34 cellular contexts compared by ENCODE assay signal in genomic region chr5:83522431-83522830, GRCh38.
"Had no signal": no experiment of that assay in that cellular context is flagged by ENCODE, and none has a peak within 500 bp of the region (broad histone marks: within the 10 kb centered on the region; RNA-seq: fewer than 3 reads in every experiment).

No MANE protein-coding gene starts in this region.

- H3K27me3 ChIP-seq: esophagus squamous epithelium, heart right ventricle, ovary, right lobe of liver, suprapubic skin, transverse colon, upper lobe of right lung, uterus had no signal

- H3K4me3 Mint-ChIP-seq: immature natural killer cell; memory B cell; mesothelial cell of epicardium; naive B cell; nephron progenitor cell; stimulated activated naive CD8-positive, alpha-beta T cell treated with anti-CD3 and anti-CD28 coated beads, Interleukin-15, amount 100 ng/mL, for 72 hours had no signal

- H3K36me3 Mint-ChIP-seq: immature natural killer cell, memory B cell, naive B cell had no signal

- H3K27me3 Mint-ChIP-seq: memory B cell had no signal

- H3K36me3 ChIP-seq: esophagus squamous epithelium, ovary, right lobe of liver, transverse colon, upper lobe of right lung, uterus had no signal

- H3K27ac ChIP-seq: coronary artery, esophagus squamous epithelium, heart right ventricle, ovary, right lobe of liver, suprapubic skin, transverse colon, upper lobe of right lung, uterus had no signal

- H3K27ac Mint-ChIP-seq: immature natural killer cell, memory B cell, mesothelial cell of epicardium, naive B cell, nephron progenitor cell had no signal

- H3K4me1 ChIP-seq: esophagus squamous epithelium, right lobe of liver, transverse colon, upper lobe of right lung, uterus had no signal

- H3K9me3 Mint-ChIP-seq: immature natural killer cell, nephron progenitor cell had no signal

- H3K4me3 ChIP-seq: coronary artery, esophagus squamous epithelium, heart right ventricle, lung, mucosa of descending colon, ovary, right lobe of liver, suprapubic skin, transverse colon, upper lobe of right lung, uterus had no signal

- FAIRE-seq: endothelial cell of umbilical vein, small intestine had no signal

- DNase-seq: dermis blood vessel endothelial cell; effector memory CD4-positive, alpha-beta T cell; erythroblast; esophagus squamous epithelium; foreskin melanocyte; glutamatergic neuron; heart right ventricle; hypothalamus; immature natural killer cell; islet precursor cell; left cardiac atrium; mucosa of descending colon; naive B cell; nephron progenitor cell; occipital lobe; ovary; posterior cingulate gyrus; right lobe of liver; small intestine; stimulated activated CD4-positive, alpha-beta T cell treated with anti-CD3 and anti-CD28 coated beads, Interleukin-12 subunit alpha, Interleukin-12 subunit beta, amount 100 ng/mL, for 4 hours; stimulated activated CD4-positive, alpha-beta T cell treated with anti-CD3 and anti-CD28 coated beads, Interleukin-1b, Interleukin-23, amount 100 ng/mL, for 48 hours; stimulated activated CD4-positive, alpha-beta T cell treated with anti-CD3 and anti-CD28 coated beads, Interleukin-4, amount 100 ng/mL, for 1 hour; stimulated activated CD8-positive, alpha-beta memory T cell treated with anti-CD3 and anti-CD28 coated beads, Interleukin-4, amount 100 ng/mL, for 48 hours; stimulated activated naive CD4-positive, alpha-beta T cell; stimulated activated naive CD8-positive, alpha-beta T cell treated with anti-CD3 and anti-CD28 coated beads, Interleukin-15, amount 100 ng/mL, for 72 hours; transverse colon; upper lobe of right lung; uterus had no signal

- ATAC-seq: heart right ventricle; left cardiac atrium; mucosa of descending colon; right lobe of liver; stimulated activated naive CD8-positive, alpha-beta T cell treated with anti-CD3 and anti-CD28 coated beads, Interleukin-15, amount 100 ng/mL, for 72 hours; upper lobe of right lung had no signal

- H3K4me1 Mint-ChIP-seq: immature natural killer cell; memory B cell; naive B cell; nephron progenitor cell; stimulated activated naive CD8-positive, alpha-beta T cell treated with anti-CD3 and anti-CD28 coated beads, Interleukin-15, amount 100 ng/mL, for 72 hours had no signal

- H3K9me3 ChIP-seq: esophagus squamous epithelium, heart right ventricle, mucosa of descending colon, ovary, right lobe of liver, suprapubic skin, transverse colon, upper lobe of right lung, uterus had no signal
